Comparison of ENCODE assay signal across 2 cellular contexts in the genomic region with DNA sequence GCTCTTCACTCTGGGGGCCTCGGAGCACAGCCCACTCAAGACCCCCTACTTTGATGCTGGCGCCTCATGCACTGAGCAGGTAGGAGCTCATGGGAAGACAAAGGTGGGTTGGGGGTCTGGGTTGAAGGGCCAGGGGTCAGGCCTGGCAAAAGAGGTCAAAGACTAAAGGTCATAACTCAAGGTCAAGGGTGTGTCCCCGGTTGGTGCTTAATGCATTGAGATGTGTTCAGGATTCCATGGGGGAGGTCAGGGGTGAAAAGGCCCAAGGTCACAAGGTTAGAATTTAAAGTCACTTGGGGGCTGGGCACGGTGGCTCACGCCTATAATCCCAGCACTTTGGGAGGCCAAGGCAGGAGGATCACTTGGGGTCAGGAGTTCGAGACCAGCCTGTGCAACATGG.
TF ChIP-seq lines count a peak whose summit lies in the region.

No MANE protein-coding gene starts in this region.

TF ChIP-seq in HepG2, 621 proteins besides CTCF, POLR2A, EP300 and RAD21:
- TF ChIP-seq ZNF496 (CRISPR knock-in tag; IDR thresholded peaks at IDR 0.05; ENCODE audit: insufficient replicate concordance) = no peak
- peak; percentile 23; the same call in 1 of the 2 replicates for TF ChIP-seq NR2F6 (IDR thresholded peaks at IDR 0.05)
- no peak for TF ChIP-seq NR2F6 (CRISPR knock-in tag; IDR thresholded peaks at IDR 0.05)
TF ChIP-seq in HepG2: peak in this region for 1.

TF ChIP-seq in liver, 16 proteins besides CTCF, POLR2A, EP300 and RAD21:
- TF ChIP-seq NR2F2 (IDR thresholded peaks at IDR 0.05) (peak; percentile 76), RXRA (IDR thresholded peaks at IDR 0.05) (no peak), SP1 (IDR thresholded peaks at IDR 0.05) (no peak)
- TF ChIP-seq, protein P1, sequence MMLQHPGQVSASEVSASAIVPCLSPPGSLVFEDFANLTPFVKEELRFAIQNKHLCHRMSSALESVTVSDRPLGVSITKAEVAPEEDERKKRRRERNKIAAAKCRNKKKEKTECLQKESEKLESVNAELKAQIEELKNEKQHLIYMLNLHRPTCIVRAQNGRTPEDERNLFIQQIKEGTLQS (IDR thresholded peaks at IDR 0.05) = no peak
- TF ChIP-seq, protein P2, sequence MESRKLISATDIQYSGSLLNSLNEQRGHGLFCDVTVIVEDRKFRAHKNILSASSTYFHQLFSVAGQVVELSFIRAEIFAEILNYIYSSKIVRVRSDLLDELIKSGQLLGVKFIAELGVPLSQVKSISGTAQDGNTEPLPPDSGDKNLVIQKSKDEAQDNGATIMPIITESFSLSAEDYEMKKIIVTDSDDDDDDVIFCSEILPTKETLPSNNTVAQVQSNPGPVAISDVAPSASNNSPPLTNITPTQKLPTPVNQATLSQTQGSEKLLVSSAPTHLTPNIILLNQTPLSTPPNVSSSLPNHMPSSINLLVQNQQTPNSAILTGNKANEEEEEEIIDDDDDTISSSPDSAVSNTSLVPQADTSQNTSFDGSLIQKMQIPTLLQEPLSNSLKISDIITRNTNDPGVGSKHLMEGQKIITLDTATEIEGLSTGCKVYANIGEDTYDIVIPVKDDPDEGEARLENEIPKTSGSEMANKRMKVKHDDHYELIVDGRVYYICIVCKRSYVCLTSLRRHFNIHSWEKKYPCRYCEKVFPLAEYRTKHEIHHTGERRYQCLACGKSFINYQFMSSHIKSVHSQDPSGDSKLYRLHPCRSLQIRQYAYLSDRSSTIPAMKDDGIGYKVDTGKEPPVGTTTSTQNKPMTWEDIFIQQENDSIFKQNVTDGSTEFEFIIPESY (IDR thresholded peaks at IDR 0.05) = no peak
- TF ChIP-seq, protein P3, sequence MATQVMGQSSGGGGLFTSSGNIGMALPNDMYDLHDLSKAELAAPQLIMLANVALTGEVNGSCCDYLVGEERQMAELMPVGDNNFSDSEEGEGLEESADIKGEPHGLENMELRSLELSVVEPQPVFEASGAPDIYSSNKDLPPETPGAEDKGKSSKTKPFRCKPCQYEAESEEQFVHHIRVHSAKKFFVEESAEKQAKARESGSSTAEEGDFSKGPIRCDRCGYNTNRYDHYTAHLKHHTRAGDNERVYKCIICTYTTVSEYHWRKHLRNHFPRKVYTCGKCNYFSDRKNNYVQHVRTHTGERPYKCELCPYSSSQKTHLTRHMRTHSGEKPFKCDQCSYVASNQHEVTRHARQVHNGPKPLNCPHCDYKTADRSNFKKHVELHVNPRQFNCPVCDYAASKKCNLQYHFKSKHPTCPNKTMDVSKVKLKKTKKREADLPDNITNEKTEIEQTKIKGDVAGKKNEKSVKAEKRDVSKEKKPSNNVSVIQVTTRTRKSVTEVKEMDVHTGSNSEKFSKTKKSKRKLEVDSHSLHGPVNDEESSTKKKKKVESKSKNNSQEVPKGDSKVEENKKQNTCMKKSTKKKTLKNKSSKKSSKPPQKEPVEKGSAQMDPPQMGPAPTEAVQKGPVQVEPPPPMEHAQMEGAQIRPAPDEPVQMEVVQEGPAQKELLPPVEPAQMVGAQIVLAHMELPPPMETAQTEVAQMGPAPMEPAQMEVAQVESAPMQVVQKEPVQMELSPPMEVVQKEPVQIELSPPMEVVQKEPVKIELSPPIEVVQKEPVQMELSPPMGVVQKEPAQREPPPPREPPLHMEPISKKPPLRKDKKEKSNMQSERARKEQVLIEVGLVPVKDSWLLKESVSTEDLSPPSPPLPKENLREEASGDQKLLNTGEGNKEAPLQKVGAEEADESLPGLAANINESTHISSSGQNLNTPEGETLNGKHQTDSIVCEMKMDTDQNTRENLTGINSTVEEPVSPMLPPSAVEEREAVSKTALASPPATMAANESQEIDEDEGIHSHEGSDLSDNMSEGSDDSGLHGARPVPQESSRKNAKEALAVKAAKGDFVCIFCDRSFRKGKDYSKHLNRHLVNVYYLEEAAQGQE (IDR thresholded peaks at IDR 0.05) = no peak
